ENCODE assay signal across 14 cellular contexts in genomic region chr13:65725001-65725400, GRCh38.
"Had no signal": no experiment of that assay in that cellular context is flagged by ENCODE, and none has a peak within 500 bp of the region (broad histone marks: within the 10 kb centered on the region; RNA-seq: fewer than 3 reads in every experiment).

No MANE protein-coding gene starts in this region.

- DNase-seq: activated CD4-positive, alpha-beta T cell treated with anti-CD3 and anti-CD28 coated beads, Interleukin-2, amount 10 ng/mL, durations not matched to agents 7 days and 5 days; activated effector memory CD4-positive, alpha-beta T cell treated with Interleukin-2 at 50 U/mL for 16 hours; dorsolateral prefrontal cortex; gastrocnemius medialis; kidney; retina; stimulated activated CD4-positive, alpha-beta T cell treated with anti-CD3 and anti-CD28 coated beads, Interleukin-4, amount 100 ng/mL, for 4 hours; uterus had no signal

- H3K36me3 Mint-ChIP-seq: activated naive CD4-positive, alpha-beta T cell treated with anti-CD3 and anti-CD28 coated beads, Interleukin-2, amount 50 U/mL, for 24 hours; neural progenitor cell; WTC11 had no signal

- H2AFZ ChIP-seq: neural progenitor cell had no signal

- H3K4me3 ChIP-seq: dorsolateral prefrontal cortex, gastrocnemius medialis, neural progenitor cell, uterus had no signal

- H3K27me3 Mint-ChIP-seq: activated CD4-positive, alpha-beta T cell treated with anti-CD3 and anti-CD28 coated beads, Interleukin-2, amount 10 ng/mL, durations not matched to agents 7 days and 5 days; activated naive CD4-positive, alpha-beta T cell treated with anti-CD3 and anti-CD28 coated beads, Interleukin-2, amount 50 U/mL, for 24 hours; central memory CD8-positive, alpha-beta T cell had no signal

- H3K9me3 Mint-ChIP-seq: activated CD4-positive, alpha-beta T cell treated with anti-CD3 and anti-CD28 coated beads, Interleukin-2, amount 10 ng/mL, durations not matched to agents 7 days and 5 days; neural progenitor cell; WTC11 had no signal

- H3K4me2 ChIP-seq: neural progenitor cell had no signal

- H3K36me3 ChIP-seq: gastrocnemius medialis, neural progenitor cell, uterus had no signal

- H3K4me3 Mint-ChIP-seq: activated CD4-positive, alpha-beta T cell treated with anti-CD3 and anti-CD28 coated beads, Interleukin-2, amount 10 ng/mL, durations not matched to agents 7 days and 5 days; activated naive CD4-positive, alpha-beta T cell treated with anti-CD3 and anti-CD28 coated beads, Interleukin-2, amount 50 U/mL, for 24 hours; central memory CD8-positive, alpha-beta T cell; neural progenitor cell; T-helper 1 cell treated with Interleukin-12 subunit alpha and Interleukin-12 subunit beta and Interleukin-4 antibody, amounts not matched to agents 30 μg/mL and 1 μg/mL, for 36 hours; WTC11 had no signal

- ATAC-seq: esophagus mucosa, gastrocnemius medialis, WTC11 had no signal

- H3K27ac Mint-ChIP-seq: activated CD4-positive, alpha-beta T cell treated with anti-CD3 and anti-CD28 coated beads, Interleukin-2, amount 10 ng/mL, durations not matched to agents 7 days and 5 days; activated naive CD4-positive, alpha-beta T cell treated with anti-CD3 and anti-CD28 coated beads, Interleukin-2, amount 50 U/mL, for 24 hours; neural progenitor cell; T-helper 1 cell treated with Interleukin-12 subunit alpha and Interleukin-12 subunit beta and Interleukin-4 antibody, amounts not matched to agents 30 μg/mL and 1 μg/mL, for 36 hours; WTC11 had no signal

- H3K9ac ChIP-seq: neural progenitor cell had no signal

- H3K27me3 ChIP-seq: dorsolateral prefrontal cortex, gastrocnemius medialis, neural progenitor cell, uterus had no signal

- H3K4me1 ChIP-seq: gastrocnemius medialis, uterus had no signal

- H3K9me3 ChIP-seq: gastrocnemius medialis, uterus had no signal

- H3K27ac ChIP-seq: dorsolateral prefrontal cortex, gastrocnemius medialis, neural progenitor cell, uterus had no signal

- H3K4me1 Mint-ChIP-seq: activated CD4-positive, alpha-beta T cell treated with anti-CD3 and anti-CD28 coated beads, Interleukin-2, amount 10 ng/mL, durations not matched to agents 7 days and 5 days; activated naive CD4-positive, alpha-beta T cell treated with anti-CD3 and anti-CD28 coated beads, Interleukin-2, amount 50 U/mL, for 24 hours; central memory CD8-positive, alpha-beta T cell; neural progenitor cell; WTC11 had no signal
